Comparison of ENCODE assay signal across 31 cellular contexts in the genomic region with DNA sequence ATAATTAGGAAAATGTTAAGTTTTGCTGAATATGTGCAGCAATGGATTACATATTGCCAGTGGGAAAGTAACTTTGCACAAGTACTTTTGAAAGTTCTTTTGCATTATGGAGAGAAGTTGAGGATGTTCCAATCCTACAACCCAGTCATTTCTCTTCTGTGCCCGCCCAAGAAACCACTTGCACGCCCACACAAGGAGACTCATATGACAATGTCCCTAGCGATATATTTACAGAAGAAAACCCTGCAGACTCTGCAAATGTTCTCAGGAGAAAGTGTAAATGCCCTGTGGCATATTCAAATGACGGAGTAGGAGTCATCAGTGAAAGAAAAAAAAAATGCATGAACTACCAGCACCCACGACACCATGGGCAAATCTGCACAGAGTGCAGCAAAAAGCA.
"Had no signal": no experiment of that assay in that cellular context is flagged by ENCODE, and none has a peak within 500 bp of the region (broad histone marks: within the 10 kb centered on the region; RNA-seq: fewer than 3 reads in every experiment).

No MANE protein-coding gene starts in this region.

- ATAC-seq: activated CD8-positive, alpha-beta T cell treated with anti-CD3 and anti-CD28 coated beads for 36 hours; activated naive CD4-positive, alpha-beta T cell treated with anti-CD3 and anti-CD28 coated beads, Interleukin-2, amount 50 U/mL, for 72 hours; body of pancreas; PC-3; SK-N-SH treated with all-trans-retinoic acid at 6 μM for 48 hours had no signal

- DNase-seq: activated CD4-positive, alpha-beta T cell treated with anti-CD3 and anti-CD28 coated beads, Interleukin-2, amount 10 ng/mL, durations not matched to agents 24 days and 14 days; activated CD4-positive, alpha-beta T cell treated with anti-CD3 and anti-CD28 coated beads, Interleukin-2, amount 50 U/mL, for 4 hours; activated CD8-positive, alpha-beta T cell treated with anti-CD3 and anti-CD28 coated beads for 36 hours; activated gamma-delta T cell treated with Interleukin-2 at 50 U/mL for 16 hours; activated naive CD4-positive, alpha-beta T cell treated with anti-CD3 and anti-CD28 coated beads for 36 hours; activated T-cell treated with anti-CD3 and anti-CD28 coated beads, Interleukin-2, amount 50 U/mL, for 24 hours; adrenal gland; body of pancreas; cerebellar nuclear complex; NCI-H1092 treated with DMSO at 0.1 percent for 48 hours; NCI-H1417; NCI-H146; NCI-H187; NCI-H2029 treated with DMSO at 0.1 percent for 48 hours; NCI-H2107; NCI-H2171; NCI-H510A; NCI-H526; NCI-H748 treated with DMSO at 0.1 percent for 48 hours; NK-92 treated with Interleukin-12 subunit alpha and Interleukin-12 subunit beta, amount 100 ng/mL, for 24 hours; PC-3; Peyer's patch; RPMI8226; SHP77 treated with DMSO at 0.1 percent for 48 hours; T-helper 1 cell; T-helper 2 cell; T-helper 9 cell had no signal

- FAIRE-seq: astrocyte, bronchial epithelial cell had no signal
